ENCODE assay signal across 2 cellular contexts in genomic region chr3:163914567-163914966, GRCh38.
A peak's percentile ranks its signal among the peaks of the same experiment; 100 is the strongest.
TF ChIP-seq lines count a peak whose summit lies in the region.

No MANE protein-coding gene starts in this region.

TF ChIP-seq in GM23338, 12 proteins besides CTCF, POLR2A, EP300 and RAD21:
- TF ChIP-seq EZH2phosphoT487 (IDR thresholded peaks at IDR 0.05; ENCODE audit: unreplicated experiment) (no peak), ZNF462 (CRISPR knock-in tag; IDR thresholded peaks at IDR 0.05) (peak; percentile 52; the same call in 1 of the 2 replicates), ZNF114 (CRISPR knock-in tag; IDR thresholded peaks at IDR 0.05) (no peak), JUNB (IDR thresholded peaks at IDR 0.05; ENCODE audit: unreplicated experiment) (no peak), ETS1 (IDR thresholded peaks at IDR 0.05) (peak; percentile 22; the same call in 1 of the 2 replicates), STAT1 (IDR thresholded peaks at IDR 0.05; ENCODE audit: unreplicated experiment) (no peak), NANOG (IDR thresholded peaks at IDR 0.05; ENCODE audit: borderline replicate concordance) (peak; percentile 93)

TF ChIP-seq in H1, 55 proteins besides CTCF, POLR2A, EP300 and RAD21:
- TF ChIP-seq TCF12 (IDR thresholded peaks at IDR 0.05; ENCODE audit: low read depth, low read length) (no peak), NANOG (IDR thresholded peaks at IDR 0.05; ENCODE audit: insufficient read depth, low read depth, low read length, poor library complexity, severe bottlenecking) (no peak), BCL11A (IDR thresholded peaks at IDR 0.05; ENCODE audit: low read depth in 2 of 2, low read length in 2 of 2) (no peak), YY1 (IDR thresholded peaks at IDR 0.05; ENCODE audit: low read depth, low read length) (no peak), SAP30 (IDR thresholded peaks at IDR 0.05; ENCODE audit: insufficient read depth, insufficient replicate concordance, low read length) (no peak), CREB1 (IDR thresholded peaks at IDR 0.05) (no peak), SP1 (IDR thresholded peaks at IDR 0.05; ENCODE audit: low read depth, low read length) (0 out of 2 replicates have a peak, but pooled peaks have one; percentile 8), CHD7 (IDR thresholded peaks at IDR 0.05; ENCODE audit: insufficient replicate concordance, low read length) (peak; percentile 78), GABPA (IDR thresholded peaks at IDR 0.05; ENCODE audit: borderline replicate concordance, insufficient read depth, low read length) (no peak), RBBP5 (IDR thresholded peaks at IDR 0.05; ENCODE audit: borderline replicate concordance, low read depth, low read length) (no peak), SP2 (IDR thresholded peaks at IDR 0.05; ENCODE audit: low read length) (no peak), KDM1A (IDR thresholded peaks at IDR 0.05; ENCODE audit: borderline replicate concordance, low read length) (no peak), CEBPB (IDR thresholded peaks at IDR 0.05; ENCODE audit: low read depth, low read length) (peak; percentile 52; the same call in 1 of the 2 replicates), KDM4A (IDR thresholded peaks at IDR 0.05; ENCODE audit: low read depth, low read length, severe bottlenecking) (no peak), RFX5 (IDR thresholded peaks at IDR 0.05; ENCODE audit: borderline replicate concordance, low read depth, low read length) (no peak), CHD2 (IDR thresholded peaks at IDR 0.05; ENCODE audit: low read length) (no peak), ATF2 (IDR thresholded peaks at IDR 0.05; ENCODE audit: low read length) (no peak), RXRA (IDR thresholded peaks at IDR 0.05; ENCODE audit: insufficient read depth, low read depth, low read length) (no peak), NRF1 (IDR thresholded peaks at IDR 0.05; ENCODE audit: low read depth, low read length) (no peak), TBP (IDR thresholded peaks at IDR 0.05; ENCODE audit: low read depth, low read length) (no peak), TAF1 (IDR thresholded peaks at IDR 0.05; ENCODE audit: low read depth, low read length) (no peak)
